ENCODE assay signal across 18 cellular contexts in the genomic region with DNA sequence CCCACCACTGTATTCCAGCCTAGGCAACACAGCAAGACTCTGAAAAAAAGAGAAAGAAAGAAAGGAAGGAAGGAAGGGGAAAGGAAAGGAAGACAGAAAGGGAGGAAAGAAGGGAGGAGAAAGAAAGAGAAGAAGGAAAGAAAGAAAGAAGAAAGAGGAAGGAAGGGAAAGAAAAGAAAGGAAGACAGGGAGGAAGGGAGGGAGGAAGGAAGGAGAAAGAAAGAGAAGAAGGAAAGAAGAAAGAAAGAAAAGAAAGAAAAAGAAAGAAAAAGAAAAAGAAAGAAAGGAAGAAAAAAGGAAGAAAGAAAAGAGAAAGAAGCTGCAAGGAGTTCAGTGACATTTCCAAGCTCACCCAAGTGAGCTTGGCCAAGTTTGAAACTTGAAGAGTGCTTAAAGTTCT.
"Had no signal": no experiment of that assay in that cellular context is flagged by ENCODE, and none has a peak within 500 bp of the region (broad histone marks: within the 10 kb centered on the region; RNA-seq: fewer than 3 reads in every experiment).

No MANE protein-coding gene starts in this region.

- H3K27ac ChIP-seq: neural progenitor cell, spleen, thyroid gland had no signal

- ATAC-seq: sciatic nerve had no signal

- H3K36me3 Mint-ChIP-seq: neural progenitor cell had no signal

- H3K27me3 ChIP-seq: breast epithelium, neural progenitor cell, spleen, thyroid gland had no signal

- H3K27ac Mint-ChIP-seq: activated CD4-positive, alpha-beta memory T cell treated with anti-CD3 and anti-CD28 coated beads for 36 hours; endodermal cell had no signal

- H3K36me3 ChIP-seq: breast epithelium, neural progenitor cell, thyroid gland had no signal

- H3K4me2 ChIP-seq: neural progenitor cell had no signal

- H3K9ac ChIP-seq: neural progenitor cell had no signal

- H3K4me1 ChIP-seq: neural progenitor cell had no signal

- H3K9me3 ChIP-seq: breast epithelium, thyroid gland had no signal

- H3K4me1 Mint-ChIP-seq: endodermal cell, neural progenitor cell had no signal

- H3K9me3 Mint-ChIP-seq: neural progenitor cell had no signal

- H3K4me3 ChIP-seq: breast epithelium, lung, neural progenitor cell, spleen, thyroid gland had no signal

- DNase-seq: activated CD4-positive, alpha-beta memory T cell treated with anti-CD3 and anti-CD28 coated beads for 36 hours; activated CD4-positive, alpha-beta T cell treated with anti-CD3 and anti-CD28 coated beads for 1 hour; activated CD8-positive, alpha-beta memory T cell treated with anti-CD3 and anti-CD28 coated beads, Interleukin-2, amount 10 ng/mL, durations not matched to agents 7 days and 5 days; activated gamma-delta T cell; activated T-cell treated with anti-CD3 and anti-CD28 coated beads, Interleukin-2, amount 50 U/mL, for 1 hour; aorta; cerebellar nuclear complex; endodermal cell; erythroblast; islet precursor cell; midbrain; spleen; T-helper 1 cell; thyroid gland had no signal

- H3K27me3 Mint-ChIP-seq: activated CD4-positive, alpha-beta memory T cell treated with anti-CD3 and anti-CD28 coated beads for 36 hours; activated CD8-positive, alpha-beta memory T cell treated with anti-CD3 and anti-CD28 coated beads, Interleukin-2, amount 10 ng/mL, durations not matched to agents 7 days and 5 days had no signal

- H2AFZ ChIP-seq: neural progenitor cell had no signal

- H3K4me3 Mint-ChIP-seq: activated CD4-positive, alpha-beta memory T cell treated with anti-CD3 and anti-CD28 coated beads for 36 hours; activated CD8-positive, alpha-beta memory T cell treated with anti-CD3 and anti-CD28 coated beads, Interleukin-2, amount 10 ng/mL, durations not matched to agents 7 days and 5 days; endodermal cell; neural progenitor cell had no signal
